In the genomic region with DNA sequence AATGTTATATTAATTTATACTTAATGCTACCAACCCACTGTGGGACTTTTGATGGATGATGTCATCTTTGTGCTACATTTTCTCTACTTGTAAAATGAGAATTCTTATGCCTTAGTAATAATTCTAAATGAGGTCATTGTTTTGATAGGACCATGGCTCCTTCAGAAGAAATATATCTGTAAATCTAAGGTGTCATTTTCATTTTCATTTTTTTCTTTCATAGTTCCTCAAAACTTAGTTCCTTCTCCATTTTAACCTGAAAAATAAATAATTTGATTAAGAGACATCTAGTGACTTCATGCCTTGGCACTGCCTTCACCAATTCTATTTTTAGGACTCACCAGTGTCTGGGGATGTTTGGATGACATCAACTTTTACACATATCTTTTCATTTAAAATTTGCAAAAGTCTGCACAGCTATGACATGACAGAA, we compare ENCODE assay signal across 1 cellular context.
TF ChIP-seq lines count a peak whose summit lies in the region.

No MANE protein-coding gene starts in this region.

TF ChIP-seq in IMR-90, 13 proteins besides CTCF, POLR2A, EP300 and RAD21:
- TF ChIP-seq CHD1 (IDR thresholded peaks at IDR 0.05; ENCODE audit: low read depth, low read length) (no peak), MAFK (IDR thresholded peaks at IDR 0.05; ENCODE audit: low read depth, low read length) (no peak), MXI1 (IDR thresholded peaks at IDR 0.05; ENCODE audit: borderline replicate concordance, low read depth, low read length) (no peak), NFE2L2 (IDR thresholded peaks at IDR 0.05; ENCODE audit: low read depth, low read length) (no peak), FOS (IDR thresholded peaks at IDR 0.05; ENCODE audit: low read depth, low read length) (no peak), SMC3 (IDR thresholded peaks at IDR 0.05; ENCODE audit: low read depth, low read length) (no peak), RFX5 (IDR thresholded peaks at IDR 0.05; ENCODE audit: low read depth, low read length) (no peak), MAZ (IDR thresholded peaks at IDR 0.05; ENCODE audit: borderline replicate concordance, low read depth, low read length) (no peak), CEBPB (IDR thresholded peaks at IDR 0.05; ENCODE audit: low read depth, low read length) (no peak)
- TF ChIP-seq, protein P1, sequence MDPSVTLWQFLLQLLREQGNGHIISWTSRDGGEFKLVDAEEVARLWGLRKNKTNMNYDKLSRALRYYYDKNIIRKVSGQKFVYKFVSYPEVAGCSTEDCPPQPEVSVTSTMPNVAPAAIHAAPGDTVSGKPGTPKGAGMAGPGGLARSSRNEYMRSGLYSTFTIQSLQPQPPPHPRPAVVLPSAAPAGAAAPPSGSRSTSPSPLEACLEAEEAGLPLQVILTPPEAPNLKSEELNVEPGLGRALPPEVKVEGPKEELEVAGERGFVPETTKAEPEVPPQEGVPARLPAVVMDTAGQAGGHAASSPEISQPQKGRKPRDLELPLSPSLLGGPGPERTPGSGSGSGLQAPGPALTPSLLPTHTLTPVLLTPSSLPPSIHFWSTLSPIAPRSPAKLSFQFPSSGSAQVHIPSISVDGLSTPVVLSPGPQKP (IDR thresholded peaks at IDR 0.05; ENCODE audit: borderline replicate concordance, low read depth, low read length), result no peak
